ENCODE assay signal across 9 cellular contexts in the genomic region with DNA sequence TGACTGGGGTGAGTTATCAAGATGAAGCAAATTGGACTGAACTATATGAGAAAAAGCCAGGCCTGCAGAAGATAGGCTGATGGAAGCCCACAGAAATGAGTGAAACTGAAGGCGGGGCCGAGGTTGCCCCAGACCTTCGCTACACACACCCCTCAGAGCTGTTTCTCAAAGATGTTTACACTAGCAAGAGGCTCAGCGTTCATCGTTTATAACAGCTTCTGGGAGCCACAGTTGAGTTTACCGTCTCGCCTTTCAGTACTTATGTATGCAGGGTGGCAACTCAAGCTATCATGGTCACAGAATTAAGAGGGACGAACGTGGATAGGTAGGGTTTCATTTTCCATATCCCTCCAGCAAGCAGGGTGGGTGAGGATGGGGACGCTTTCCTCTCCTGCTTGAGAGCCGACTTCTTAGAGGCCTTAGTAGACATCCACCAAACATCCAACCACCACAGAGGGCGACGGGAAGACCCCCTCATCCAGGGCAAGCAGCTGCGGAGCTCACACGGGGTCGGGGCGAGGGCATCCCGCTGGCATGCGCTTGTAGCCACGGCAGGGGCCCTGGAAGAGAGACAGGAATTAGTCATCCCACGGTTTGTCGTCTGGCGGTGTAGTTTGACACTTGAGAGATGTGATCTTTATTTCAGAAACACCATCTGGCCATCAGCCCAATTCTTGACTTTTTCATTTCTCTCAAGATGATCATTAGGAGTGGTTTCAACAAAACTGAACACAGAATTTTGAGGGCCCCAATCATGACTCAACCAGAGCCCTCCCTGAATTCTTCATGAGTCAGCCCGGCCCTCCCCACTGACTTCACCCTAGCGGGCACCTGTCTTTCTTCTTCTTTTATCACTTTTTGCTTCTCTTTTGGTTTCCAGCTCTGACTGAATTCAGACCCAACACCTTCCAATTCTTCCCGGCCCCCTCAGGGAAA.
DNase-seq lines count a peak whose midpoint lies in the region; ATAC-seq, FAIRE-seq and TF ChIP-seq lines count a peak whose summit lies in the region.
"Had no signal": no experiment of that assay in that cellular context is flagged by ENCODE, and none has a peak within 500 bp of the region (broad histone marks: within the 10 kb centered on the region; RNA-seq: fewer than 3 reads in every experiment).

No MANE protein-coding gene starts in this region.

- H3K36me3 ChIP-seq in kidney (ENCODE audit: control insufficient read depth in 1 of 2, insufficient read depth in 2 of 2, low read length in 2 of 2): no peaks in the 10 kb centered on the region

- peaks cover 16 to 22% of the 10 kb centered on the region in 2 experiments for H3K9me3 Mint-ChIP-seq in H9
- peaks cover 16% of the 10 kb centered on the region for H3K9me3 Mint-ChIP-seq in activated CD4-positive, alpha-beta T cell treated with anti-CD3 and anti-CD28 coated beads, Interleukin-2, amount 10 ng/mL, durations not matched to agents 7 days and 5 days

- H3K9ac ChIP-seq in H9 (ENCODE audit: extremely low read depth, insufficient read length, low read length): no peak overlapping the region
- no peak overlapping the region for H3K9ac ChIP-seq in kidney (ENCODE audit: low read length in 2 of 2)

- POLR2A ChIA-PET in AG04450 (lab: Yijun Ruan, JAX): no interaction called here
- POLR2A ChIA-PET in activated CD4-positive, alpha-beta T cell treated with anti-CD3 and anti-CD28 coated beads, Interleukin-2, amount 10 ng/mL, durations not matched to agents 7 days and 5 days (lab: Charles Lee): no interaction called here

- H3K27ac Mint-ChIP-seq in H9: no peak overlapping the region
- no peak overlapping the region for H3K27ac Mint-ChIP-seq in activated CD4-positive, alpha-beta T cell treated with anti-CD3 and anti-CD28 coated beads, Interleukin-2, amount 10 ng/mL, durations not matched to agents 7 days and 5 days

- peak; percentile 27 for DNase-seq in AG04450 (ENCODE audit: low read depth, low spot score)
- peak; percentile 26 for DNase-seq in H9
- DNase-seq in kidney: peak; percentile 46
- DNase-seq in ACHN: no peak
- DNase-seq in central memory CD4-positive, alpha-beta T cell: no peak
- DNase-seq in SW480 (ENCODE audit: low spot score): no peak
- DNase-seq in activated CD4-positive, alpha-beta T cell treated with anti-CD3 and anti-CD28 coated beads, Interleukin-2, amount 10 ng/mL, durations not matched to agents 7 days and 5 days: no peak
- DNase-seq: naive thymus-derived CD4-positive, alpha-beta T cell had no signal

- no peak overlapping the region for H4K8ac ChIP-seq in H9 (replicated peaks; ENCODE audit: insufficient read length, low read depth, low read length)

- intact Hi-C loops in kidney (cut with DNase I): no loop called here

- H3K9me3 ChIP-seq in AG04450 (ENCODE audit: control insufficient read depth, insufficient read depth, low read length) (peaks cover 43% of the 10 kb centered on the region), H9 (ENCODE audit: control insufficient read depth, low read depth, low read length) (no peaks in the 10 kb centered on the region), kidney (ENCODE audit: control insufficient read depth in 1 of 2, low read length in 2 of 2) (peaks cover 0 to 10% of the 10 kb centered on the region in 2 donors)

- no peak overlapping the region for H3K4ac ChIP-seq in H9 (ENCODE audit: low read depth, low read length)

- H2BK20ac ChIP-seq in H9 (ENCODE audit: low read depth, low read length, poor library complexity, severe bottlenecking): no peak overlapping the region

- TF ChIP-seq CTCF in AG04450 (IDR thresholded peaks at IDR 0.05; ENCODE audit: low read depth, low read length) (no peak), H9 (conservative IDR thresholded peaks at IDR 0.05) (no peak), kidney (IDR thresholded peaks at IDR 0.05; ENCODE audit: borderline replicate concordance, extremely low read depth, insufficient read depth) (no peak)

- H3K4me1 ChIP-seq in H9 (ENCODE audit: insufficient read depth, low read length): peaks cover 3% of the 10 kb centered on the region; the same call in 1 of the 2 replicates
- H3K4me1 ChIP-seq in kidney (ENCODE audit: control insufficient read depth in 1 of 2, insufficient read depth in 1 of 2, low read depth in 1 of 2, low read length in 2 of 2): no peaks in the 10 kb centered on the region

- no peak overlapping the region for H2AFZ ChIP-seq in H9 (ENCODE audit: low read length)

- H3T11ph ChIP-seq in H9 (ENCODE audit: low read length): no peak overlapping the region

- H3K27me3 ChIP-seq in AG04450 (ENCODE audit: control insufficient read depth, insufficient read depth, low read length) (no peaks in the 10 kb centered on the region), H9 (ENCODE audit: insufficient read depth, low read length) (no peaks in the 10 kb centered on the region)

- H2BK5ac ChIP-seq in H9 (ENCODE audit: insufficient read length, low read length): no peak overlapping the region

- H3K14ac ChIP-seq in H9 (ENCODE audit: insufficient read depth, low read length): no peak overlapping the region

- peaks cover 25 to 27% of the 10 kb centered on the region in 2 experiments for H3K4me1 Mint-ChIP-seq in H9
- H3K4me1 Mint-ChIP-seq in activated CD4-positive, alpha-beta T cell treated with anti-CD3 and anti-CD28 coated beads, Interleukin-2, amount 10 ng/mL, durations not matched to agents 7 days and 5 days: peaks cover 14% of the 10 kb centered on the region

- peak overlapping the region; percentile 41 for H3K4me3 ChIP-seq in AG04450 (ENCODE audit: low read depth, low read length)
- no peak overlapping the region for H3K4me3 ChIP-seq in kidney (ENCODE audit: low read length in 2 of 2)

- no peak overlapping the region for H2AK5ac ChIP-seq in H9 (ENCODE audit: insufficient read length, low read length)

- no peak overlapping the region for H3K18ac ChIP-seq in H9 (ENCODE audit: insufficient read length, low read depth, low read length)

- no peak overlapping the region for H4K5ac ChIP-seq in H9 (ENCODE audit: insufficient read length, low read depth, low read length)

- no peak overlapping the region for H3K56ac ChIP-seq in H9 (ENCODE audit: insufficient read length, low read depth, low read length)

- no peak for FAIRE-seq in kidney (lab: Jason Lieb, UNC)

- ATAC-seq in SK-N-SH treated with all-trans-retinoic acid at 6 μM for 48 hours: peak; percentile 10; the same call in 2 of the 3 replicates
- ATAC-seq: naive thymus-derived CD4-positive, alpha-beta T cell had no signal

- no peak overlapping the region for H2BK120ac ChIP-seq in H9 (ENCODE audit: low read depth, low read length, poor library complexity, severe bottlenecking)

- H4K91ac ChIP-seq in H9 (ENCODE audit: insufficient read length, low read depth, low read length): no peak overlapping the region

- H2BK15ac ChIP-seq in H9 (ENCODE audit: low read depth, low read length): no peak overlapping the region

- in situ Hi-C loops in ACHN (cut with HindIII; ENCODE audit: low pct_ligation_motif_present, low pct_unique_long_range_greater_than_20kb, low sequenced_read_pairs): no loop called here

- WGBS in H9 (ENCODE audit: extremely low coverage, insufficient read length, low lambda C conversion rate): no CpG with 5 or more reads among the region's 26 CpGs

- peaks cover 0 to 17% (median 13%) of the 10 kb centered on the region in 3 experiments; a peak in 6 of 7 replicates for H3K36me3 Mint-ChIP-seq in H9 (ENCODE audit: insufficient read depth in 1 of 3, low read depth in 3 of 3)
- H3K36me3 Mint-ChIP-seq in activated CD4-positive, alpha-beta T cell treated with anti-CD3 and anti-CD28 coated beads, Interleukin-2, amount 10 ng/mL, durations not matched to agents 7 days and 5 days (ENCODE audit: low read depth): peaks cover 17% of the 10 kb centered on the region

- H3K27ac ChIP-seq in AG04450 (ENCODE audit: low read depth, low read length): peak overlapping the region; percentile 91
- no peak overlapping the region for H3K27ac ChIP-seq in H9 (ENCODE audit: insufficient read length, low read depth, low read length)
- no peak overlapping the region for H3K27ac ChIP-seq in kidney (ENCODE audit: low read depth in 2 of 2, low read length in 2 of 2)

- no peaks in the 10 kb centered on the region for H3K23me2 ChIP-seq in H9 (ENCODE audit: insufficient read length, low read depth, low read length, poor library complexity, severe bottlenecking)

- no peak overlapping the region for H3K4me2 ChIP-seq in H9 (ENCODE audit: insufficient read depth, insufficient read length, low read length)

- H3K79me2 ChIP-seq in H9 (ENCODE audit: insufficient read depth, low read length): no peaks in the 10 kb centered on the region

- CTCF ChIA-PET in AG04450 (lab: Charles Lee): no interaction called here
- CTCF ChIA-PET in activated CD4-positive, alpha-beta T cell treated with anti-CD3 and anti-CD28 coated beads, Interleukin-2, amount 10 ng/mL, durations not matched to agents 7 days and 5 days (lab: Charles Lee): no interaction called here

- H2BK12ac ChIP-seq in H9 (ENCODE audit: insufficient read length, low read depth, low read length): no peak overlapping the region

- H3K4me3 Mint-ChIP-seq in H9: no peak overlapping the region
- H3K4me3 Mint-ChIP-seq in activated CD4-positive, alpha-beta T cell treated with anti-CD3 and anti-CD28 coated beads, Interleukin-2, amount 10 ng/mL, durations not matched to agents 7 days and 5 days: no peak overlapping the region
- H3K4me3 Mint-ChIP-seq: naive thymus-derived CD4-positive, alpha-beta T cell had no signal

- H4K20me1 ChIP-seq in H9 (ENCODE audit: control insufficient read depth, insufficient read depth, insufficient read length): no peaks in the 10 kb centered on the region

- H3K23ac ChIP-seq in H9 (ENCODE audit: insufficient read length, low read depth, low read length): no peak overlapping the region

- H3K79me1 ChIP-seq in H9 (ENCODE audit: insufficient read depth, low read depth, low read length, poor library complexity, severe bottlenecking): no peaks in the 10 kb centered on the region

- H3K27me3 Mint-ChIP-seq in H9 (ENCODE audit: low read depth): peaks cover 18% of the 10 kb centered on the region
- H3K27me3 Mint-ChIP-seq in activated CD4-positive, alpha-beta T cell treated with anti-CD3 and anti-CD28 coated beads, Interleukin-2, amount 10 ng/mL, durations not matched to agents 7 days and 5 days: no peaks in the 10 kb centered on the region
- H3K27me3 Mint-ChIP-seq: naive thymus-derived CD4-positive, alpha-beta T cell had no signal

TF ChIP-seq in SK-N-SH treated with all-trans-retinoic acid at 6 μM for 48 hours, 23 proteins besides CTCF, POLR2A, EP300 and RAD21 (continues in another document):
- TF ChIP-seq TCF4 (CRISPR knock-in tag; IDR thresholded peaks at IDR 0.05; ENCODE audit: borderline replicate concordance) (no peak), ZC3H10 (CRISPR knock-in tag; IDR thresholded peaks at IDR 0.05) (no peak), BACH2 (CRISPR knock-in tag; IDR thresholded peaks at IDR 0.05; ENCODE audit: borderline replicate concordance) (no peak)

Comparison
In these comparisons a context has a peak if more than half of its experiments do, and no peak if none do; other contexts are left out.
1. DNase-seq: peak in AG04450 (single experiment), H9 (single experiment) and kidney (single experiment); none in ACHN (single experiment), central memory CD4-positive, alpha-beta T cell (single experiment), SW480 (single experiment) and activated CD4-positive, alpha-beta T cell treated with anti-CD3 and anti-CD28 coated beads, Interleukin-2, amount 10 ng/mL, durations not matched to agents 7 days and 5 days (single experiment).